Comparison of ENCODE assay signal across 9 cellular contexts in the genomic region with DNA sequence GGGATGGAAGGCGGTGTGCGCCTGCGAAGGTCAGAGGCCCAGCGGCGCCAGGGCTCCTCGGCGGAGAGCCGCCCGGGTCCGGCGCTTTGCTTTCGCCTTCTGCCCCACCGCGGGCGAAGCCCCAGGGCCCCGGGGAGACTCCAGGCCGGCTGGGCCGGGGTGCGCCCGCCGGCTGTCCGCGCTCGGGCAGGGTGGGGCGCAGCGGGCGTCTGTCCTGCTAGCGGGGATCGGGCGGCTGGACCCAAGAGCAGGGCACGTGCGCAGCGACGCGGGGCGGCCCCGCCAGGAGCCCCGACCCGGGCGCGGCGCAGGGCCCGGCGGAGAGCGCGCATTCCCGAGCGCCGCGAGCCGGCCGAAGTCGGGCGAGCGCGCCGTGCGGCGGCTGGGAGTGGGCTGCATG. TPM values are rescaled to one million over a fixed set of nuclear protein-coding genes. Genes with fewer than 3 reads are reported as not detected.
DNase-seq lines count a peak whose midpoint lies in the region; ATAC-seq, FAIRE-seq and TF ChIP-seq lines count a peak whose summit lies in the region.
"Had no signal": no experiment of that assay in that cellular context is flagged by ENCODE, and none has a peak within 500 bp of the region (broad histone marks: within the 10 kb centered on the region; RNA-seq: fewer than 3 reads in every experiment).

No MANE protein-coding gene starts in this region.

- H3K9me3 ChIP-seq in GM12878 (replicated peaks; ENCODE audit: control insufficient read depth, insufficient read depth, low read length), result no peaks in the 10 kb centered on the region

- 6% methylated on average over 44 of the region's 59 CpGs for WGBS in GM12878 (ENCODE audit: insufficient coverage, insufficient replicate concordance, low lambda C conversion rate, missing lambda C conversion rate)

- no peak overlapping the region for H2AFZ ChIP-seq in GM12878 (ENCODE audit: control insufficient read depth, low read depth, low read length)

- TF ChIP-seq CTCF in GM12878 (IDR thresholded peaks at IDR 0.05 in 2 of 3, conservative IDR thresholded peaks at IDR 0.05 in 1 of 3; ENCODE audit: control insufficient read depth in 2 of 3, extremely low read depth in 1 of 3, insufficient read depth in 1 of 3, low read depth in 3 of 3, low read length in 3 of 3), result no peak

- no TSS peak for BruUV-seq in GM12878 (replicated peaks; lab: Mats Ljungman, UMichigan)

- no peak for TF ChIP-seq EP300 in GM12878 (IDR thresholded peaks at IDR 0.05; ENCODE audit: borderline replicate concordance in 1 of 2, control insufficient read depth in 1 of 2, low read depth in 2 of 2, low read length in 2 of 2)

- SMC1A ChIA-PET in GM12878 (lab: Charles Lee; ENCODE audit: uncharacterized antibody, unreplicated experiment), result no interaction called here

- no peak for FAIRE-seq in GM12878 (lab: Jason Lieb, UNC)
- FAIRE-seq: TTC549 had no signal

- RAD21 ChIA-PET in GM12878 (lab: Charles Lee; ENCODE audit: unreplicated experiment), result no interaction called here

- intact Hi-C loops in GM12878 (cut with micrococcal nuclease; ENCODE audit: unreplicated experiment), result no loop called here

- no peak for TF ChIP-seq POLR2A in GM12878 (IDR thresholded peaks at IDR 0.05; ENCODE audit: low read depth, low read length)

- H4K20me1 ChIP-seq in GM12878 (ENCODE audit: control insufficient read depth, insufficient read depth), result no peaks in the 10 kb centered on the region

- TF ChIP-seq RAD21 in GM12878 (IDR thresholded peaks at IDR 0.05; ENCODE audit: insufficient read depth, low read depth, low read length), result no peak

- H3K79me2 ChIP-seq in GM12878 (ENCODE audit: control insufficient read depth, insufficient read depth, low read length), result no peaks in the 10 kb centered on the region

- no peaks in the 10 kb centered on the region for H3K36me3 ChIP-seq in GM12878 (ENCODE audit: control insufficient read depth in 2 of 2, insufficient read depth in 2 of 2, low read length in 1 of 2)

- in situ Hi-C loops in ACHN (cut with HindIII; ENCODE audit: low pct_ligation_motif_present, low pct_unique_long_range_greater_than_20kb, low sequenced_read_pairs), result no loop called here
- in situ Hi-C loops in GM12878 (cut with MboI), result no loop called here

- no peak overlapping the region for H3K27ac ChIP-seq in GM12878 (ENCODE audit: control insufficient read depth, insufficient read depth)

- no peak overlapping the region; the same call in 1 of the 2 replicates for H3K4me2 ChIP-seq in GM12878 (ENCODE audit: control insufficient read depth, insufficient read depth)

- POLR2A ChIA-PET in GM12878 (lab: Charles Lee), result no interaction called here

- no peak overlapping the region for H3K4me3 ChIP-seq in GM12878

- DNase-seq in ACHN (peak; percentile 25), GM12878 (ENCODE audit: low read depth, low spot score) (no peak), lung microvascular endothelial cell (ENCODE audit: low read depth in 2 of 2) (peak; percentile 28 to 44), DMS114 treated with DMSO at 0.1 percent for 48 hours (lab: John Stamatoyannopoulos, UW; ENCODE audit: unreplicated experiment) (no peak), pons (ENCODE audit: low spot score) (no peak), kidney glomerular epithelial cell (lab: John Stamatoyannopoulos, UW) (no peak)

- H3K4me1 ChIP-seq in GM12878 (ENCODE audit: control insufficient read depth, insufficient read depth, low read length), result no peaks in the 10 kb centered on the region

- CTCF ChIA-PET in GM12878 (lab: Yijun Ruan, JAX), result no interaction called here

- ATAC-seq in GM21528 (IDR thresholded peaks at IDR 0.05; ENCODE audit: low FRiP score, unreplicated experiment) (peak; percentile 30), GM12878 (no peak), HG03442 (IDR thresholded peaks at IDR 0.05; ENCODE audit: unreplicated experiment) (no peak)

- no peak overlapping the region for H3K9ac ChIP-seq in GM12878 (ENCODE audit: control insufficient read depth, insufficient read depth, low read length)

- H3K27me3 ChIP-seq in GM12878 (replicated peaks in 1 of 2; ENCODE audit: control insufficient read depth in 2 of 2, insufficient read depth in 2 of 2, low read length in 1 of 2), result peaks cover 13 to 19% of the 10 kb centered on the region in 2 experiments

TF ChIP-seq in GM12878, 131 proteins besides CTCF, POLR2A, EP300 and RAD21:
- no peak for TF ChIP-seq NFXL1 (IDR thresholded peaks at IDR 0.05; ENCODE audit: borderline replicate concordance)
- peak; percentile 89 for TF ChIP-seq HDAC6 (IDR thresholded peaks at IDR 0.05; ENCODE audit: unreplicated experiment)
- TF ChIP-seq SUZ12 (IDR thresholded peaks at IDR 0.05; ENCODE audit: unreplicated experiment), result peak; percentile 87

RNA-seq across cellular contexts. Expression of a gene that starts 0.6 kb away (rescaled TPM):
- not detected in 2 replicates for total RNA-seq in GM12878 (2013; cell fraction: nucleolus; rRNA removed)
- total RNA-seq in GM12878 (2014; rRNA removed) (0.05 and 0.06 TPM in 2 replicates), GM12878 (2014; rRNA removed; fragmentation: Illumina TruSeq; extraction: Trizol) (0.14 and 0.22 TPM in 2 replicates), GM12878 (2021) (0.23 and 0.45 TPM in 2 replicates), lung microvascular endothelial cell (16.1 and 22.2 TPM in 2 replicates)
- not detected for polyA plus RNA-seq in GM12878 (2011; ENCODE audit: low read depth)
- polyA plus RNA-seq in GM12878 (2011; rRNA removed) (0.69 and 1.0 TPM in 2 replicates), GM12878 (2014; fragmentation: Illumina TruSeq; extraction: Trizol) (0.12 TPM in 1 of 2 replicates, not detected in the other), GM12878 (2014; fragmentation: Nextera tagmentation; extraction: Ambion mirVana) (under 1 TPM; 0.09 to 0.14 TPM), GM12878 (2014; rRNA removed) (0.13 and 0.16 TPM in 2 replicates), GM12878 (2016; fragmentation: Nextera tagmentation; extraction: Ambion mirVana) (under 1 TPM; 0.21 to 0.37 TPM)
- polyA plus RNA-seq in GM12878 (2011; cell fraction: cytosol; rRNA removed), result 0.32 and 0.43 TPM in 2 replicates
- polyA plus RNA-seq in GM12878 (2011; cell fraction: nucleus; rRNA removed), result 0.97 and 1.3 TPM in 2 replicates
- polyA plus RNA-seq in GM12878 (2012), result 0.27 and 0.31 TPM in 2 replicates
- polyA minus RNA-seq in GM12878 (2011; rRNA and poly(A)+ RNA removed), result 0.44 and 0.82 TPM in 2 replicates
- polyA minus RNA-seq in GM12878 (2011; cell fraction: cytosol; rRNA and poly(A)+ RNA removed), result not detected in 2 replicates
- 1.2 and 3.0 TPM in 2 replicates for polyA minus RNA-seq in GM12878 (2011; cell fraction: nucleus; rRNA and poly(A)+ RNA removed)

RNA-seq across cellular contexts. Expression of a gene that starts 40.1 kb away (rescaled TPM):
- 120 and 150 TPM in 2 replicates for total RNA-seq in GM12878 (2013; cell fraction: nucleolus; rRNA removed)
- total RNA-seq in GM12878 (2014; rRNA removed) (15.6 and 23.0 TPM in 2 replicates), GM12878 (2014; rRNA removed; fragmentation: Illumina TruSeq; extraction: Trizol) (13.1 and 13.5 TPM in 2 replicates), GM12878 (2021) (51.5 and 58.3 TPM in 2 replicates), lung microvascular endothelial cell (4.4 and 4.8 TPM in 2 replicates)
- polyA plus RNA-seq in GM12878 (2011; ENCODE audit: low read depth), result 14.1 TPM
- polyA plus RNA-seq in GM12878 (2011; rRNA removed) (14.0 and 23.0 TPM in 2 replicates), GM12878 (2014; fragmentation: Illumina TruSeq; extraction: Trizol) (14.8 and 17.5 TPM in 2 replicates), GM12878 (2014; fragmentation: Nextera tagmentation; extraction: Ambion mirVana) (1 to 10 TPM; 2.2 to 2.7 TPM), GM12878 (2014; rRNA removed) (29.9 and 33.8 TPM in 2 replicates), GM12878 (2016; fragmentation: Nextera tagmentation; extraction: Ambion mirVana) (10 to 100 TPM; 13.9 to 18.3 TPM)
- polyA plus RNA-seq in GM12878 (2011; cell fraction: cytosol; rRNA removed), result 20.3 and 21.9 TPM in 2 replicates
- 82.2 and 90.7 TPM in 2 replicates for polyA plus RNA-seq in GM12878 (2011; cell fraction: nucleus; rRNA removed)
- 29.5 and 30.8 TPM in 2 replicates for polyA plus RNA-seq in GM12878 (2012)
- polyA minus RNA-seq in GM12878 (2011; rRNA and poly(A)+ RNA removed), result 26.7 and 37.6 TPM in 2 replicates
- 14.2 and 22.7 TPM in 2 replicates for polyA minus RNA-seq in GM12878 (2011; cell fraction: cytosol; rRNA and poly(A)+ RNA removed)
- 60.9 and 92.6 TPM in 2 replicates for polyA minus RNA-seq in GM12878 (2011; cell fraction: nucleus; rRNA and poly(A)+ RNA removed)

Comparison
In these comparisons a context has a peak if more than half of its experiments do, and no peak if none do; other contexts are left out.
1. DNase-seq: peak in ACHN (single experiment) and lung microvascular endothelial cell (2 of 2); none in GM12878 (single experiment), DMS114 treated with DMSO at 0.1 percent for 48 hours (single experiment), pons (single experiment) and kidney glomerular epithelial cell (single experiment).
2. RNA of a gene that starts 0.6 kb away (total RNA-seq): 16.1 to 22.2 TPM in lung microvascular endothelial cell; 0.05 to 0.45 TPM in GM12878; every median in the first group is over 10 times any median in the second.